ENCODE assay signal across 13 cellular contexts in genomic region chr20:61874421-61875068, GRCh38.
DNase-seq lines count a peak whose midpoint lies in the region; ATAC-seq, FAIRE-seq and TF ChIP-seq lines count a peak whose summit lies in the region.
"Had no signal": no experiment of that assay in that cellular context is flagged by ENCODE, and none has a peak within 500 bp of the region (broad histone marks: within the 10 kb centered on the region; RNA-seq: fewer than 3 reads in every experiment).

No MANE protein-coding gene starts in this region.

- no peak overlapping the region for H3K27ac ChIP-seq in cardiac muscle cell
- H3K27ac ChIP-seq in effector memory CD4-positive, alpha-beta T cell (ENCODE audit: insufficient read depth, low read length, poor library complexity, severe bottlenecking): no peak overlapping the region
- H3K27ac ChIP-seq: HL-60, lower lobe of right lung, thoracic aorta had no signal

- H3K4me3 ChIP-seq in BE2C (ENCODE audit: low read depth, low read length): no peak overlapping the region
- no peak overlapping the region for H3K4me3 ChIP-seq in cardiac muscle cell
- no peak overlapping the region for H3K4me3 ChIP-seq in effector memory CD4-positive, alpha-beta T cell (ENCODE audit: insufficient read depth, low read depth, low read length, poor library complexity, severe bottlenecking)
- H3K4me3 ChIP-seq: lower lobe of right lung, thoracic aorta had no signal

- ATAC-seq in GM21360 (IDR thresholded peaks at IDR 0.05; ENCODE audit: unreplicated experiment): no peak
- ATAC-seq: activated T-cell treated with anti-CD3 and anti-CD28 coated beads, Interleukin-2, amount 50 U/mL, for 72 hours; lower lobe of right lung had no signal

- no peaks in the 10 kb centered on the region for H3K9me3 ChIP-seq in BE2C
- H3K9me3 ChIP-seq in cardiac muscle cell (ENCODE audit: low read depth): no peaks in the 10 kb centered on the region
- H3K9me3 ChIP-seq in effector memory CD4-positive, alpha-beta T cell (ENCODE audit: control insufficient read depth, low read length): no peaks in the 10 kb centered on the region
- H3K9me3 ChIP-seq: lower lobe of right lung, thoracic aorta had no signal

- FAIRE-seq in HTR-8/SVneo (lab: Jason Lieb, UNC): peak; percentile 40

- peak; percentile 20 for TF ChIP-seq CTCF in BE2C (IDR thresholded peaks at IDR 0.05; ENCODE audit: low read depth, low read length)
- TF ChIP-seq CTCF in cardiac muscle cell (IDR thresholded peaks at IDR 0.05; ENCODE audit: low read depth, low read length): peak; percentile 5

- H3K36me3 ChIP-seq in BE2C (no peaks in the 10 kb centered on the region), cardiac muscle cell (no peaks in the 10 kb centered on the region)
- H3K36me3 ChIP-seq in effector memory CD4-positive, alpha-beta T cell (ENCODE audit: control insufficient read depth, insufficient read depth, low read length): no peaks in the 10 kb centered on the region
- H3K36me3 ChIP-seq: lower lobe of right lung, thoracic aorta had no signal

- in situ Hi-C loops in SK-MEL-5 (cut with HindIII; ENCODE audit: low pct_unique_long_range_greater_than_20kb, low sequenced_read_pairs): no loop called here

- peaks cover 10% of the 10 kb centered on the region; the same call in 1 of the 2 replicates for H3K27me3 ChIP-seq in BE2C
- no peaks in the 10 kb centered on the region for H3K27me3 ChIP-seq in cardiac muscle cell
- no peaks in the 10 kb centered on the region for H3K27me3 ChIP-seq in effector memory CD4-positive, alpha-beta T cell (replicated peaks; ENCODE audit: control insufficient read depth, insufficient read depth, low read length, poor library complexity, severe bottlenecking)

- H3K4me1 ChIP-seq in BE2C: no peaks in the 10 kb centered on the region
- H3K4me1 ChIP-seq in cardiac muscle cell (ENCODE audit: low read depth): no peaks in the 10 kb centered on the region
- H3K4me1 ChIP-seq in effector memory CD4-positive, alpha-beta T cell (ENCODE audit: control insufficient read depth, insufficient read depth, low read length, poor library complexity, severe bottlenecking): no peaks in the 10 kb centered on the region
- H3K4me1 ChIP-seq: lower lobe of right lung had no signal

- DNase-seq in BE2C (no peak), HTR-8/SVneo (ENCODE audit: insufficient read length, low spot score) (no peak), SK-MEL-5 (ENCODE audit: low read depth, low spot score) (peak; percentile 55), cardiac muscle cell (ENCODE audit: low read depth in 1 of 2, low spot score in 1 of 2) (peak in 1 of 2 donors; percentile 43), NCI-H2081 (lab: John Stamatoyannopoulos, UW) (no peak), NCI-H1048 (lab: John Stamatoyannopoulos, UW) (no peak)
- no peak for DNase-seq in effector memory CD4-positive, alpha-beta T cell
- DNase-seq: activated T-cell treated with anti-CD3 and anti-CD28 coated beads, Interleukin-2, amount 50 U/mL, for 72 hours; effector CD4-positive, alpha-beta T cell; lower lobe of right lung had no signal
